In genomic region chr19:13150919-13151604, GRCh38 we compare ENCODE assay signal across 8 cellular contexts. TPM values are rescaled to one million over a fixed set of nuclear protein-coding genes. Genes with fewer than 3 reads are reported as not detected.
A peak's percentile ranks its signal among the peaks of the same experiment; 100 is the strongest.
DNase-seq lines count a peak whose midpoint lies in the region; ATAC-seq and TF ChIP-seq lines count a peak whose summit lies in the region.

No MANE protein-coding gene starts in this region.

- peak overlapping the region; percentile 92 for H3K4me3 ChIP-seq in CD4-positive, CD25-positive, alpha-beta regulatory T cell (ENCODE audit: low read depth, low read length)
- peak overlapping the region; percentile 76 for H3K4me3 ChIP-seq in hepatocyte
- H3K4me3 ChIP-seq in skin epidermis: peak overlapping the region; percentile 84 to 95 (median 93)

- H4K20me1 ChIP-seq in hepatocyte (ENCODE audit: insufficient read depth, poor library complexity, severe bottlenecking): peaks cover 16% of the 10 kb centered on the region

- peaks cover 52% of the 10 kb centered on the region for H3K79me2 ChIP-seq in hepatocyte

- no peaks in the 10 kb centered on the region for H3K9me3 ChIP-seq in CD4-positive, CD25-positive, alpha-beta regulatory T cell (ENCODE audit: control insufficient read depth in 2 of 2, low read length in 2 of 2)
- H3K9me3 ChIP-seq in KOPT-K1 (ENCODE audit: insufficient read depth, low read length, poor library complexity, severe bottlenecking) (no peaks in the 10 kb centered on the region), hepatocyte (ENCODE audit: low read depth) (no peaks in the 10 kb centered on the region)

- peak overlapping the region; percentile 97 for H3K27ac ChIP-seq in CD4-positive, CD25-positive, alpha-beta regulatory T cell (ENCODE audit: insufficient read depth, low read length, poor library complexity, severe bottlenecking)
- H3K27ac ChIP-seq in KOPT-K1 (ENCODE audit: low read depth, low read length, poor library complexity, severe bottlenecking): peak overlapping the region; percentile 94
- H3K27ac ChIP-seq in hepatocyte: peak overlapping the region; percentile 100
- peak overlapping the region; percentile 95 to 100 (median 98) for H3K27ac ChIP-seq in skin epidermis

- DNase-seq in CD4-positive, CD25-positive, alpha-beta regulatory T cell: peak in 2 of 3 donors; percentile 7 to 45
- DNase-seq in hepatocyte (ENCODE audit: low spot score) (peak; percentile 35), posterior cingulate gyrus (no peak), islet precursor cell (no peak)

- H3K9me3 Mint-ChIP-seq in CD4-positive, CD25-positive, alpha-beta regulatory T cell: peaks cover 0 to 5% (median 1%) of the 10 kb centered on the region in 7 donors
- H3K9me3 Mint-ChIP-seq in activated naive CD8-positive, alpha-beta T cell (ENCODE audit: low read depth): no peaks in the 10 kb centered on the region

- ATAC-seq in CD4-positive, CD25-positive, alpha-beta regulatory T cell (ENCODE audit: low read depth in 2 of 2): peak; percentile 3 to 6
- ATAC-seq in HG02852 (IDR thresholded peaks at IDR 0.05; ENCODE audit: unreplicated experiment): no peak

- intact Hi-C loops in posterior cingulate gyrus (cut with DNase I): loop anchor here (1.0 kb wide), 1 partner anchor 33 kb away; the partner anchor contains the start of gene NACC1

- no peaks in the 10 kb centered on the region for H3K27me3 ChIP-seq in CD4-positive, CD25-positive, alpha-beta regulatory T cell (ENCODE audit: control insufficient read depth, insufficient read depth, low read length)
- no peaks in the 10 kb centered on the region for H3K27me3 ChIP-seq in hepatocyte

- peaks cover 14% of the 10 kb centered on the region for H3K36me3 Mint-ChIP-seq in CD4-positive, CD25-positive, alpha-beta regulatory T cell
- H3K36me3 Mint-ChIP-seq in activated naive CD8-positive, alpha-beta T cell: peaks cover 10% of the 10 kb centered on the region

- peak overlapping the region; percentile 89 for H3K4me2 ChIP-seq in hepatocyte

- H3K4me1 ChIP-seq in CD4-positive, CD25-positive, alpha-beta regulatory T cell (ENCODE audit: control insufficient read depth, insufficient read depth, low read length, poor library complexity, severe bottlenecking): peaks cover 46% of the 10 kb centered on the region
- peaks cover 19% of the 10 kb centered on the region for H3K4me1 ChIP-seq in hepatocyte (ENCODE audit: insufficient read depth)

- H3K4me3 Mint-ChIP-seq in CD4-positive, CD25-positive, alpha-beta regulatory T cell: peak overlapping the region; percentile 94 to 99 (median 98)
- peak overlapping the region; percentile 98 for H3K4me3 Mint-ChIP-seq in activated naive CD8-positive, alpha-beta T cell

- WGBS in hepatocyte (ENCODE audit: low lambda C conversion rate, missing lambda C conversion rate): 2% methylated on average over 17 of the region's 34 CpGs

- peak overlapping the region; percentile 96 to 99 (median 99) for H3K27ac Mint-ChIP-seq in CD4-positive, CD25-positive, alpha-beta regulatory T cell
- H3K27ac Mint-ChIP-seq in activated naive CD8-positive, alpha-beta T cell: peak overlapping the region; percentile 94

- peaks cover 22% of the 10 kb centered on the region for H3K27me3 Mint-ChIP-seq in CD4-positive, CD25-positive, alpha-beta regulatory T cell
- H3K27me3 Mint-ChIP-seq in activated naive CD8-positive, alpha-beta T cell: no peaks in the 10 kb centered on the region

- peaks cover 0 to 37% (median 15%) of the 10 kb centered on the region in 4 donors for H3K4me1 Mint-ChIP-seq in CD4-positive, CD25-positive, alpha-beta regulatory T cell
- peaks cover 16% of the 10 kb centered on the region for H3K4me1 Mint-ChIP-seq in activated naive CD8-positive, alpha-beta T cell (ENCODE audit: low read depth)

- no peaks in the 10 kb centered on the region for H3K36me3 ChIP-seq in CD4-positive, CD25-positive, alpha-beta regulatory T cell (ENCODE audit: control insufficient read depth, insufficient read depth, low read length)
- H3K36me3 ChIP-seq in KOPT-K1 (ENCODE audit: insufficient read depth, low read length): peaks cover 4% of the 10 kb centered on the region; the same call in 1 of the 2 replicates
- H3K36me3 ChIP-seq in hepatocyte (replicated peaks; ENCODE audit: insufficient read depth, low read depth): no peaks in the 10 kb centered on the region

- no peak for TF ChIP-seq CTCF in hepatocyte (IDR thresholded peaks at IDR 0.05; ENCODE audit: poor library complexity)

- H3K9me2 ChIP-seq in hepatocyte (replicated peaks; ENCODE audit: insufficient read depth): no peaks in the 10 kb centered on the region

- no peak overlapping the region for H2AFZ ChIP-seq in hepatocyte

RNA-seq across cellular contexts. Expression of gene IER2, which starts 0.9 kb away (rescaled TPM):
- total RNA-seq in CD4-positive, CD25-positive, alpha-beta regulatory T cell: 478 TPM
- polyA plus RNA-seq in CD4-positive, CD25-positive, alpha-beta regulatory T cell: 100 to 1,000 TPM; 144 to 234 (median 197) TPM
- 64.2 and 101 TPM in 2 replicates for total RNA-seq in hepatocyte
- 325 and 369 TPM in 2 replicates for polyA plus RNA-seq in hepatocyte

RNA-seq across cellular contexts. Expression of gene STX10, which starts 0.9 kb away (rescaled TPM):
- 56.5 TPM for total RNA-seq in CD4-positive, CD25-positive, alpha-beta regulatory T cell
- polyA plus RNA-seq in CD4-positive, CD25-positive, alpha-beta regulatory T cell: 10 to 100 TPM; 52.4 to 68.2 (median 58.9) TPM
- 63.4 and 66.5 TPM in 2 replicates for total RNA-seq in hepatocyte
- polyA plus RNA-seq in hepatocyte: 82.2 and 106 TPM in 2 replicates

RNA-seq across cellular contexts. Expression of gene NACC1, which starts 33.0 kb away (rescaled TPM):
- 25.4 TPM for total RNA-seq in CD4-positive, CD25-positive, alpha-beta regulatory T cell
- polyA plus RNA-seq in CD4-positive, CD25-positive, alpha-beta regulatory T cell: 1 to 10 TPM in 2 of 4 donors, under 1 TPM in 2; 0.71 to 2.5 (median 1.2) TPM
- total RNA-seq in hepatocyte: 32.6 and 35.0 TPM in 2 replicates
- 9.7 and 11.1 TPM in 2 replicates for polyA plus RNA-seq in hepatocyte

RNA-seq across cellular contexts. Expression of gene TRMT1, which starts 34.5 kb away (rescaled TPM):
- 57.6 TPM for total RNA-seq in CD4-positive, CD25-positive, alpha-beta regulatory T cell
- polyA plus RNA-seq in CD4-positive, CD25-positive, alpha-beta regulatory T cell: 10 to 100 TPM; 16.0 to 22.3 (median 19.9) TPM
- 21.0 and 31.2 TPM in 2 replicates for total RNA-seq in hepatocyte
- 33.4 and 45.1 TPM in 2 replicates for polyA plus RNA-seq in hepatocyte

RNA-seq across cellular contexts. Expression of gene LYL1, which starts 48.4 kb away (rescaled TPM):
- total RNA-seq in CD4-positive, CD25-positive, alpha-beta regulatory T cell: 8.7 TPM
- 10 to 100 TPM in 1 of 4 donors, 1 to 10 TPM in 3; 6.5 to 14.2 (median 7.5) TPM for polyA plus RNA-seq in CD4-positive, CD25-positive, alpha-beta regulatory T cell
- 0.36 and 0.47 TPM in 2 replicates for total RNA-seq in hepatocyte
- 1.0 and 1.4 TPM in 2 replicates for polyA plus RNA-seq in hepatocyte

Comparison
In these comparisons a context has a peak if more than half of its experiments do, and no peak if none do; other contexts are left out.
1. DNase-seq: peak in CD4-positive, CD25-positive, alpha-beta regulatory T cell (2 of 3) and hepatocyte (single experiment); none in posterior cingulate gyrus (0 of 10) and islet precursor cell (single experiment).
2. Peak in every context shown above with its lines, with median percentiles within 50 percentile points of each other: H3K27ac ChIP-seq and H3K4me3 ChIP-seq.